1 cellular context compared by ENCODE assay signal in genomic region chr2:12173943-12174340, GRCh38.
TF ChIP-seq lines count a peak whose summit lies in the region.

No MANE protein-coding gene starts in this region.

TF ChIP-seq in IMR-90, 13 proteins besides CTCF, POLR2A, EP300 and RAD21:
- TF ChIP-seq MAFK (IDR thresholded peaks at IDR 0.05; ENCODE audit: low read depth, low read length): peak; percentile 97
- TF ChIP-seq BHLHE40 (IDR thresholded peaks at IDR 0.05; ENCODE audit: low read depth, low read length): no peak
- no peak for TF ChIP-seq SMC3 (IDR thresholded peaks at IDR 0.05; ENCODE audit: low read depth, low read length)
